Comparison of ENCODE assay signal across 25 cellular contexts in genomic region chr20:13581451-13581850, GRCh38. TPM values are rescaled to one million over a fixed set of nuclear protein-coding genes. Genes with fewer than 3 reads are reported as not detected.
DNase-seq lines count a peak whose midpoint lies in the region; ATAC-seq, FAIRE-seq and TF ChIP-seq lines count a peak whose summit lies in the region.
"Had no signal": no experiment of that assay in that cellular context is flagged by ENCODE, and none has a peak within 500 bp of the region (broad histone marks: within the 10 kb centered on the region; RNA-seq: fewer than 3 reads in every experiment).

No MANE protein-coding gene starts in this region.

- TF ChIP-seq CTCF in HepG2 (CRISPR knock-in tag; IDR thresholded peaks at IDR 0.05) (no peak), right lobe of liver (IDR thresholded peaks at IDR 0.05) (no peak)

- H3K4me1 Mint-ChIP-seq in T-cell, result no peaks in the 10 kb centered on the region
- H3K4me1 Mint-ChIP-seq: B cell had no signal

- intact Hi-C loops in HepG2 (cut with micrococcal nuclease; ENCODE audit: unreplicated experiment) (no loop called here), right lobe of liver (cut with DNase I) (no loop called here), left ventricle myocardium superior (cut with micrococcal nuclease) (no loop called here)

- no TSS peak for BruUV-seq in HepG2 (replicated peaks; lab: Mats Ljungman, UMichigan)

- H3K36me3 ChIP-seq in HepG2 (replicated peaks in 1 of 2; ENCODE audit: control insufficient read depth in 1 of 2, insufficient read depth in 2 of 2, low read length in 2 of 2) (peaks cover 5 to 11% of the 10 kb centered on the region in 2 experiments), right lobe of liver (peaks cover 0 to 2% (median 0%) of the 10 kb centered on the region in 4 donors), HAP-1 (replicated peaks) (peaks cover 3% of the 10 kb centered on the region)

- CTCF ChIA-PET in HepG2 (lab: Yijun Ruan, JAX; ENCODE audit: low intra/inter-chr PET ratio, low total read pairs) (no interaction called here), T-cell (lab: Charles Lee) (no interaction called here)

- H3K4me3 Mint-ChIP-seq in T-cell, result no peak overlapping the region
- H3K4me3 Mint-ChIP-seq: B cell; CD8-positive, alpha-beta T cell had no signal

- no peak for DNase-seq in HepG2 (ENCODE audit: low spot score)
- no peak for DNase-seq in right lobe of liver
- DNase-seq in erythroblast (lab: John Stamatoyannopoulos, UW), result peak; percentile 2 to 16
- DNase-seq in left ventricle myocardium superior, result no peak
- DNase-seq in T-cell, result no peak
- no peak for DNase-seq in HAP-1 (ENCODE audit: low spot score in 2 of 2)
- DNase-seq: Caco-2; CD8-positive, alpha-beta T cell; DMS 273 treated with DMSO at 0.1 percent for 48 hours; DMS79; GF-D8; Kasumi-1; MV-4-11; NCI-H1105; NCI-H1436 treated with DMSO at 0.1 percent for 48 hours; NCI-H1930; NCI-H2107; NCI-H446; NCI-H524 treated with DMSO at 0.1 percent for 48 hours; RPMI8226; SHP77 treated with DMSO at 0.1 percent for 48 hours had no signal

- H3K4me3 ChIP-seq in HepG2 (replicated peaks in 1 of 3; ENCODE audit: insufficient read depth in 1 of 3, low read depth in 2 of 3, low read length in 3 of 3) (no peak overlapping the region), right lobe of liver (no peak overlapping the region), HAP-1 (no peak overlapping the region)

- H3K4me2 ChIP-seq in HepG2 (ENCODE audit: low read depth, low read length), result no peak overlapping the region

- POLR2A ChIA-PET in HepG2 (lab: Yijun Ruan, JAX) (no interaction called here), T-cell (lab: Charles Lee) (no interaction called here)

- H2AFZ ChIP-seq in HepG2 (ENCODE audit: low read length), result no peak overlapping the region

- WGBS in HepG2 (ENCODE audit: low lambda C conversion rate), result 96% methylated on average over 3 of the region's 3 CpGs
- WGBS in right lobe of liver (ENCODE audit: insufficient coverage, low coverage, low lambda C conversion rate, missing lambda C conversion rate), result 78% methylated on average over 3 of the region's 3 CpGs

- H3K79me2 ChIP-seq in HepG2 (ENCODE audit: insufficient read depth, low read length), result no peaks in the 10 kb centered on the region

- H3K27ac ChIP-seq in HepG2 (ENCODE audit: extremely low read length, insufficient read depth, low read length), result no peak overlapping the region
- H3K27ac ChIP-seq in right lobe of liver, result no peak overlapping the region
- H3K27ac ChIP-seq: C4-2B had no signal

- no peak for FAIRE-seq in HepG2 (lab: Jason Lieb, UNC)
- FAIRE-seq: GM12891 had no signal

- H3K4me1 ChIP-seq in HepG2 (ENCODE audit: insufficient read depth, low read length), result no peaks in the 10 kb centered on the region
- no peaks in the 10 kb centered on the region for H3K4me1 ChIP-seq in right lobe of liver
- H3K4me1 ChIP-seq in HAP-1, result no peaks in the 10 kb centered on the region
- H3K4me1 ChIP-seq: Caco-2 had no signal

- H3K9me3 ChIP-seq in HepG2 (ENCODE audit: low read length), result peaks cover 6% of the 10 kb centered on the region
- H3K9me3 ChIP-seq in right lobe of liver, result no peaks in the 10 kb centered on the region
- no peaks in the 10 kb centered on the region for H3K9me3 ChIP-seq in HAP-1
- H3K9me3 ChIP-seq: Caco-2 had no signal

- no peak overlapping the region for H3K9ac ChIP-seq in HepG2 (ENCODE audit: insufficient read depth, low read depth, low read length)

- ATAC-seq in HepG2 (no peak), right lobe of liver (no peak), left ventricle myocardium superior (peak; percentile 82), T-cell (replicated peaks in 1 of 4) (no peak), HG02623 (IDR thresholded peaks at IDR 0.05; ENCODE audit: unreplicated experiment) (no peak)
- ATAC-seq: CD8-positive, alpha-beta T cell had no signal

- H3K27me3 Mint-ChIP-seq in T-cell, result no peaks in the 10 kb centered on the region
- H3K27me3 Mint-ChIP-seq: B cell had no signal

- in situ Hi-C loops in HepG2 (cut with HindIII; ENCODE audit: extremely low pct_ligation_motif_present, low pct_unique_long_range_greater_than_20kb) (no loop called here), HAP-1 (cut with MboI; ENCODE audit: low sequenced_read_pairs) (no loop called here)

- TF ChIP-seq EP300 in HepG2 (IDR thresholded peaks at IDR 0.05; ENCODE audit: low read depth in 2 of 2, low read length in 2 of 2), result no peak
- no peak for TF ChIP-seq EP300 in HepG2 (CRISPR knock-in tag; IDR thresholded peaks at IDR 0.05; ENCODE audit: borderline replicate concordance)

- TF ChIP-seq RAD21 in HepG2 (CRISPR knock-in tag; IDR thresholded peaks at IDR 0.05), result no peak

- TF ChIP-seq POLR2A in HepG2 (IDR thresholded peaks at IDR 0.05; ENCODE audit: insufficient read depth in 1 of 2, low read depth in 2 of 2, low read length in 2 of 2) (no peak), right lobe of liver (IDR thresholded peaks at IDR 0.05) (no peak), erythroblast (IDR thresholded peaks at IDR 0.05; ENCODE audit: low read length) (no peak)

- H3K27me3 ChIP-seq in HepG2 (ENCODE audit: control insufficient read depth in 1 of 2, insufficient read depth in 2 of 2, low read length in 2 of 2), result no peaks in the 10 kb centered on the region
- H3K27me3 ChIP-seq in right lobe of liver, result no peaks in the 10 kb centered on the region
- H3K27me3 ChIP-seq in HAP-1 (ENCODE audit: low read depth), result no peaks in the 10 kb centered on the region

- peaks cover 0 to 10% (median 5%) of the 10 kb centered on the region in 3 donors for H3K9me3 Mint-ChIP-seq in T-cell

- H3K27ac Mint-ChIP-seq in T-cell, result no peak overlapping the region
- H3K27ac Mint-ChIP-seq: B cell; CD8-positive, alpha-beta T cell had no signal

- peaks cover 66% of the 10 kb centered on the region for H3K36me3 Mint-ChIP-seq in T-cell

- H4K20me1 ChIP-seq in HepG2 (ENCODE audit: insufficient read depth, low read length), result no peaks in the 10 kb centered on the region

TF ChIP-seq in HepG2, 621 proteins besides CTCF, POLR2A, EP300 and RAD21:
- no peak for TF ChIP-seq ZNF777 (CRISPR knock-in tag; IDR thresholded peaks at IDR 0.05)
- peak; percentile 58; the same call in 1 of the 2 replicates for TF ChIP-seq CREB1 (IDR thresholded peaks at IDR 0.05)
- TF ChIP-seq CREB1 (CRISPR knock-in tag; IDR thresholded peaks at IDR 0.05), result no peak
- TF ChIP-seq ZIK1 (CRISPR knock-in tag; IDR thresholded peaks at IDR 0.05; ENCODE audit: borderline replicate concordance, low read depth), result no peak
- no peak for TF ChIP-seq ZBTB46 (CRISPR knock-in tag; IDR thresholded peaks at IDR 0.05; ENCODE audit: borderline replicate concordance)

RNA-seq across cellular contexts. Expression of gene TASP1, which starts 57.3 kb away (rescaled TPM):
- total RNA-seq in HepG2 (2016; rRNA removed; fragmentation: Illumina TruSeq; extraction: Trizol) (25.2 and 29.1 TPM in 2 replicates), right lobe of liver (1 to 10 TPM; 2.5 to 6.1 (median 4.3) TPM), left ventricle myocardium superior (5.0 TPM), T-cell (10 to 100 TPM; 11.2 to 19.4 (median 13.8) TPM)
- total RNA-seq in HepG2 (2016; cell fraction: cytosol; rRNA removed; fragmentation: Illumina TruSeq; extraction: Trizol; ENCODE audit: low read depth), result 74.0 and 76.2 TPM in 2 replicates
- total RNA-seq in HepG2 (2016; cell fraction: insoluble cytoplasmic fraction; rRNA removed; fragmentation: Illumina TruSeq; extraction: Trizol), result 25.6 and 27.8 TPM in 2 replicates
- 28.8 and 33.7 TPM in 2 replicates for total RNA-seq in HepG2 (2016; cell fraction: membrane; rRNA removed; fragmentation: Illumina TruSeq; extraction: Trizol)
- 52.6 and 57.4 TPM in 2 replicates for total RNA-seq in HepG2 (2016; cell fraction: nucleus; rRNA removed; fragmentation: Illumina TruSeq; extraction: Trizol)
- 7.4 and 10.0 TPM in 2 replicates for polyA plus RNA-seq in HepG2 (2011; rRNA removed)
- polyA plus RNA-seq in HepG2 (2011; cell fraction: cytosol; rRNA removed), result 6.1 and 7.3 TPM in 2 replicates
- 8.0 and 8.8 TPM in 2 replicates for polyA plus RNA-seq in HepG2 (2011; cell fraction: nucleus; rRNA removed)
- polyA plus RNA-seq in HepG2 (2012), result 7.7 and 10.7 TPM in 2 replicates
- polyA plus RNA-seq in HepG2 (2016; cell fraction: cytosol; fragmentation: Illumina TruSeq; extraction: Trizol; ENCODE audit: low read depth), result 3.5 and 4.1 TPM in 2 replicates
- polyA plus RNA-seq in HepG2 (2016; cell fraction: insoluble cytoplasmic fraction; fragmentation: Illumina TruSeq; extraction: Trizol; ENCODE audit: low read depth), result 24.5 and 25.1 TPM in 2 replicates
- polyA plus RNA-seq in HepG2 (2016; cell fraction: membrane; fragmentation: Illumina TruSeq; extraction: Trizol; ENCODE audit: low read depth), result 7.8 TPM in 2 replicates
- 14.4 and 16.7 TPM in 2 replicates for polyA plus RNA-seq in HepG2 (2016; cell fraction: nucleus; fragmentation: Illumina TruSeq; extraction: Trizol; ENCODE audit: insufficient read depth, low read depth)
- polyA minus RNA-seq in HepG2 (2011; rRNA and poly(A)+ RNA removed; ENCODE audit: low replicate concordance), result 15.6 and 18.8 TPM in 2 replicates
- 9.9 and 13.1 TPM in 2 replicates for polyA minus RNA-seq in HepG2 (2011; cell fraction: cytosol; rRNA and poly(A)+ RNA removed)
- polyA minus RNA-seq in HepG2 (2011; cell fraction: nucleus; rRNA and poly(A)+ RNA removed), result 76.1 and 88.3 TPM in 2 replicates

Comparison
In these comparisons a context has a peak if more than half of its experiments do, and no peak if none do; other contexts are left out.
1. DNase-seq: peak in erythroblast (2 of 2); none in HepG2 (single experiment), right lobe of liver (0 of 3), left ventricle myocardium superior (single experiment), T-cell (0 of 34) and HAP-1 (0 of 2).